Comparison of ENCODE assay signal across 27 cellular contexts in genomic region chr20:45330476-45330875, GRCh38. TPM values are rescaled to one million over a fixed set of nuclear protein-coding genes. Genes with fewer than 3 reads are reported as not detected.
DNase-seq lines count a peak whose midpoint lies in the region; ATAC-seq and TF ChIP-seq lines count a peak whose summit lies in the region.
"Had no signal": no experiment of that assay in that cellular context is flagged by ENCODE, and none has a peak within 500 bp of the region (broad histone marks: within the 10 kb centered on the region; RNA-seq: fewer than 3 reads in every experiment).

No MANE protein-coding gene starts in this region.

- WGBS in IMR-90 (ENCODE audit: extremely low coverage in 2 of 2, insufficient read length in 1 of 2), 2 experiments = 100% methylated on average over 3 of the region's 3 CpGs; no CpG with 5 or more reads in 1 of the 2 experiments
- 86 to 94% (median 91%) methylated on average over 3 of the region's 3 CpGs for WGBS in psoas muscle, 3 donors

- no peak overlapping the region for H2BK20ac ChIP-seq in IMR-90 (ENCODE audit: low read depth, low read length)

- no peak overlapping the region for H3K4me2 ChIP-seq in IMR-90 (ENCODE audit: low read depth, low read length)
- H3K4me2 ChIP-seq: BLaER1 had no signal

- no peak overlapping the region for H3K18ac ChIP-seq in IMR-90 (ENCODE audit: low read depth, low read length)

- H3K4ac ChIP-seq in IMR-90 (ENCODE audit: low read depth, low read length) = no peak overlapping the region

- no peak overlapping the region for H4K5ac ChIP-seq in IMR-90 (ENCODE audit: low read depth, low read length)

- H3K56ac ChIP-seq in IMR-90 (ENCODE audit: extremely low read depth, insufficient read depth, low read length) = no peak overlapping the region

- H2BK15ac ChIP-seq in IMR-90 (ENCODE audit: low read depth, low read length) = no peak overlapping the region

- dilution Hi-C loops in IMR-90 (cut with HindIII; ENCODE audit: low sequenced_read_pairs, unreplicated experiment) = no loop called here

- TF ChIP-seq RAD21 in IMR-90 (IDR thresholded peaks at IDR 0.05; ENCODE audit: low read length) = no peak

- DNase-seq in IMR-90 (no peak), cerebellum (ENCODE audit: low spot score) (peak; percentile 72), psoas muscle (no peak), NCI-H128 (lab: John Stamatoyannopoulos, UW; ENCODE audit: unreplicated experiment) (no peak), cardiac septum (ENCODE audit: low spot score) (no peak)
- DNase-seq: CD4-positive, alpha-beta memory T cell; COR-L47; DMS79; EL; GF-D8; NCI-H1092; NCI-H1436; NCI-H187 treated with DMSO at 0.1 percent for 48 hours; NCI-H524 treated with DMSO at 0.1 percent for 48 hours; NCI-H82; NK-92 treated with Interleukin-12 subunit alpha and Interleukin-12 subunit beta, amount 100 ng/mL, for 24 hours; PC-3; SJCRH30 had no signal

- in situ Hi-C loops in IMR-90 (cut with MboI; ENCODE audit: low sequenced_read_pairs) = loop anchor here (25.0 kb wide), 1 partner anchor 582 kb away; the partner anchor contains the start of gene PLTP

- no TSS peak for BruUV-seq in IMR-90 (replicated peaks; lab: Mats Ljungman, UMichigan)

- no peak for TF ChIP-seq POLR2A in IMR-90 (IDR thresholded peaks at IDR 0.05; ENCODE audit: low read depth, low read length)

- H2AK9ac ChIP-seq in IMR-90 (replicated peaks; ENCODE audit: low read depth, low read length, poor library complexity) = peak overlapping the region; percentile 73

- H3K4me1 ChIP-seq in IMR-90 (ENCODE audit: control insufficient read depth, insufficient read depth, low read length) = 0 out of 2 replicates have a peak, but pooled peaks cover 1% of the 10 kb centered on the region
- peaks cover 4% of the 10 kb centered on the region for H3K4me1 ChIP-seq in psoas muscle
- H3K4me1 ChIP-seq: SJCRH30 had no signal

- no peak overlapping the region for H3K23ac ChIP-seq in IMR-90 (ENCODE audit: low read depth, low read length)

- CTCF ChIA-PET in IMR-90 (lab: Yijun Ruan, JAX) = no interaction called here

- no peak overlapping the region for H3K9ac ChIP-seq in IMR-90 (ENCODE audit: low read depth, low read length)
- H3K9ac ChIP-seq: BLaER1 had no signal

- H4K91ac ChIP-seq in IMR-90 (ENCODE audit: insufficient read depth, low read depth, low read length) = no peak overlapping the region

- H2BK5ac ChIP-seq in IMR-90 (ENCODE audit: low read depth, low read length, poor library complexity, severe bottlenecking) = no peak overlapping the region

- H4K20me1 ChIP-seq in IMR-90 (ENCODE audit: insufficient read depth, low read length) = peaks cover 41% of the 10 kb centered on the region
- H4K20me1 ChIP-seq: BLaER1 had no signal

- peaks cover 71% of the 10 kb centered on the region for H3K36me3 ChIP-seq in IMR-90 (ENCODE audit: control insufficient read depth, insufficient read depth, low read length)
- peaks cover 21 to 98% of the 10 kb centered on the region in 2 donors for H3K36me3 ChIP-seq in psoas muscle (ENCODE audit: insufficient read depth in 1 of 2, low read depth in 1 of 2)
- H3K36me3 ChIP-seq: BLaER1 had no signal

- POLR2A ChIA-PET in IMR-90 (lab: Charles Lee; ENCODE audit: unreplicated experiment) = no interaction called here

- H3K14ac ChIP-seq in IMR-90 (replicated peaks; ENCODE audit: low read depth, low read length) = no peak overlapping the region

- H2AK5ac ChIP-seq in IMR-90 (ENCODE audit: low read depth, low read length) = no peak overlapping the region

- intact Hi-C loops in IMR-90 (cut with micrococcal nuclease) = no loop called here
- intact Hi-C loops in psoas muscle (cut with DNase I) = no loop called here
- intact Hi-C loops in cardiac septum (cut with DNase I) = no loop called here

- H3K9me1 ChIP-seq in IMR-90 (ENCODE audit: insufficient read depth, low read length) = peaks cover 2% of the 10 kb centered on the region; the same call in 1 of the 2 replicates

- no peak overlapping the region for H2BK120ac ChIP-seq in IMR-90 (ENCODE audit: low read depth, low read length)

- H3K79me1 ChIP-seq in IMR-90 (ENCODE audit: low read depth in 1 of 2, low read length in 2 of 2) = peaks cover 50 to 70% of the 10 kb centered on the region in 2 experiments

- H2AFZ ChIP-seq in IMR-90 (replicated peaks; ENCODE audit: low read length, poor library complexity) = no peak overlapping the region

- H4K8ac ChIP-seq in IMR-90 (ENCODE audit: low read depth in 2 of 2, low read length in 2 of 2) = no peak overlapping the region

- TF ChIP-seq CTCF in C4-2B (conservative IDR thresholded peaks at IDR 0.05) = no peak
- TF ChIP-seq CTCF in IMR-90 (conservative IDR thresholded peaks at IDR 0.05; ENCODE audit: low read depth, low read length) = no peak
- TF ChIP-seq CTCF in psoas muscle (IDR thresholded peaks at IDR 0.05) = no peak

- H3K27ac ChIP-seq in C4-2B (peak overlapping the region; percentile 44), IMR-90 (ENCODE audit: insufficient read depth, low read length) (no peak overlapping the region), psoas muscle (peak overlapping the region; percentile 9)
- H3K27ac ChIP-seq: BLaER1, HL-60, SJCRH30 had no signal

- no peaks in the 10 kb centered on the region for H3K9me3 ChIP-seq in IMR-90 (ENCODE audit: control insufficient read depth, insufficient read depth, low read length)
- H3K9me3 ChIP-seq in psoas muscle = no peaks in the 10 kb centered on the region
- H3K9me3 ChIP-seq: BLaER1, SJCRH30 had no signal

- H3K4me3 ChIP-seq in IMR-90 (ENCODE audit: insufficient read depth, low read depth, low read length) (no peak overlapping the region), psoas muscle (no peak overlapping the region)
- H3K4me3 ChIP-seq: BLaER1, SJCRH30 had no signal

- ATAC-seq in IMR-90 (ENCODE audit: low read depth) = no peak
- ATAC-seq in psoas muscle = no peak
- ATAC-seq in HG03139 (IDR thresholded peaks at IDR 0.05; ENCODE audit: unreplicated experiment) = no peak
- ATAC-seq: HCT116, Right ventricle myocardium inferior, SK-N-SH treated with all-trans-retinoic acid at 6 μM for 48 hours had no signal

- H3K27me3 ChIP-seq in IMR-90 (ENCODE audit: control insufficient read depth, insufficient read depth, low read length) = no peaks in the 10 kb centered on the region
- H3K27me3 ChIP-seq in psoas muscle (ENCODE audit: insufficient read depth in 3 of 3, low read length in 2 of 3) = no peaks in the 10 kb centered on the region
- H3K27me3 ChIP-seq: BLaER1, SJCRH30 had no signal

TF ChIP-seq in IMR-90, 13 proteins besides CTCF, POLR2A, EP300 and RAD21 (continues in another document):
- TF ChIP-seq CHD1 (IDR thresholded peaks at IDR 0.05; ENCODE audit: low read depth, low read length) (no peak), RCOR1 (IDR thresholded peaks at IDR 0.05; ENCODE audit: insufficient replicate concordance, low read length) (no peak), USF2 (IDR thresholded peaks at IDR 0.05; ENCODE audit: low read depth, low read length) (no peak), BHLHE40 (IDR thresholded peaks at IDR 0.05; ENCODE audit: low read depth, low read length) (no peak), CEBPB (IDR thresholded peaks at IDR 0.05; ENCODE audit: low read depth, low read length) (no peak), SMC3 (IDR thresholded peaks at IDR 0.05; ENCODE audit: low read depth, low read length) (no peak), NFE2L2 (IDR thresholded peaks at IDR 0.05; ENCODE audit: low read depth, low read length) (no peak), RFX5 (IDR thresholded peaks at IDR 0.05; ENCODE audit: low read depth, low read length) (no peak)

RNA-seq across cellular contexts. Expression of gene SDC4, which starts 17.7 kb away (rescaled TPM):
- total RNA-seq in IMR-90 (2012; rRNA removed) (265 and 275 TPM in 2 replicates), cerebellum (1.6 TPM), psoas muscle (100 to 1,000 TPM in 2 of 4 donors, 10 to 100 TPM in 2; 32.2 to 283 (median 161) TPM), cardiac septum (100 TPM)
- polyA plus RNA-seq in IMR-90 (2012; rRNA removed) (181 and 203 TPM in 2 replicates), psoas muscle (100 to 1,000 TPM in 1 of 3 donors, 10 to 100 TPM in 2; 41.6 to 323 (median 63.9) TPM)
- polyA plus RNA-seq in IMR-90 (2012; cell fraction: cytosol; rRNA removed) = 183 and 191 TPM in 2 replicates
- polyA plus RNA-seq in IMR-90 (2012; cell fraction: nucleus; rRNA removed; ENCODE audit: low replicate concordance) = 58.2 and 85.3 TPM in 2 replicates

RNA-seq across cellular contexts. Expression of gene MATN4, which starts 22.4 kb away (rescaled TPM):
- total RNA-seq in IMR-90 (2012; rRNA removed) (not detected in 2 replicates), cerebellum (not detected), psoas muscle (not detected), cardiac septum (not detected)
- polyA plus RNA-seq in IMR-90 (2012; rRNA removed) (0.12 and 0.13 TPM in 2 replicates), psoas muscle (not detected)
- polyA plus RNA-seq in IMR-90 (2012; cell fraction: cytosol; rRNA removed) = 0.11 and 0.16 TPM in 2 replicates
- polyA plus RNA-seq in IMR-90 (2012; cell fraction: nucleus; rRNA removed; ENCODE audit: low replicate concordance) = 0.37 and 1.2 TPM in 2 replicates
- total RNA-seq: A172; CD4-positive, alpha-beta memory T cell; H4; Right ventricle myocardium inferior had no signal
- polyA plus RNA-seq: CD4-positive, alpha-beta memory T cell had no signal

RNA-seq across cellular contexts. Expression of gene RBPJL, which starts 23.8 kb away (rescaled TPM):
- total RNA-seq in IMR-90 (2012; rRNA removed) (not detected in 2 replicates), cerebellum (not detected), psoas muscle (under 1 TPM in 1 of 4 donors, not detected in 3; 0.22 TPM), cardiac septum (not detected)
- polyA plus RNA-seq in IMR-90 (2012; rRNA removed) (not detected in 2 replicates), psoas muscle (under 1 TPM in 2 of 3 donors, not detected in 1; 0.04 TPM)
- not detected in 2 replicates for polyA plus RNA-seq in IMR-90 (2012; cell fraction: cytosol; rRNA removed)
- not detected in 2 replicates for polyA plus RNA-seq in IMR-90 (2012; cell fraction: nucleus; rRNA removed; ENCODE audit: low replicate concordance)
- total RNA-seq: A172; CD4-positive, alpha-beta memory T cell; H4; PC-3; Right ventricle myocardium inferior; SJCRH30 had no signal
- polyA plus RNA-seq: CD4-positive, alpha-beta memory T cell had no signal

RNA-seq across cellular contexts. Expression of gene SYS1, which starts 32.5 kb away (rescaled TPM):
- total RNA-seq in IMR-90 (2012; rRNA removed) (12.9 and 16.7 TPM in 2 replicates), cerebellum (26.8 TPM), psoas muscle (10 to 100 TPM; 17.1 to 29.6 (median 22.9) TPM), cardiac septum (17.4 TPM)
- polyA plus RNA-seq in IMR-90 (2012; rRNA removed) (24.6 and 29.2 TPM in 2 replicates), psoas muscle (10 to 100 TPM; 40.9 to 73.3 (median 58.1) TPM)
- 35.1 and 52.6 TPM in 2 replicates for polyA plus RNA-seq in IMR-90 (2012; cell fraction: cytosol; rRNA removed)
- polyA plus RNA-seq in IMR-90 (2012; cell fraction: nucleus; rRNA removed; ENCODE audit: low replicate concordance) = 10.9 and 29.3 TPM in 2 replicates

RNA-seq across cellular contexts. Expression of gene TP53TG5, which starts 47.6 kb away (rescaled TPM):
- not detected in 2 replicates for total RNA-seq in IMR-90 (2012; rRNA removed)
- polyA plus RNA-seq in IMR-90 (2012; rRNA removed) = not detected in 2 replicates
- not detected in 2 replicates for polyA plus RNA-seq in IMR-90 (2012; cell fraction: cytosol; rRNA removed)
- not detected in 2 replicates for polyA plus RNA-seq in IMR-90 (2012; cell fraction: nucleus; rRNA removed; ENCODE audit: low replicate concordance)
- total RNA-seq in cerebellum = not detected
- total RNA-seq in psoas muscle = under 1 TPM in 2 of 4 donors, not detected in 2; 0.38 to 0.69 TPM
- polyA plus RNA-seq in psoas muscle = 1 to 10 TPM in 1 of 3 donors, under 1 TPM in 2; 0.12 to 1.0 (median 0.16) TPM
- 2.2 TPM for total RNA-seq in cardiac septum
- total RNA-seq: A172, H4, PC-3, SJCRH30 had no signal

Comparison
In these comparisons a context has a peak if more than half of its experiments do, and no peak if none do; other contexts are left out.
1. RNA of gene SDC4, which starts 17.7 kb away (total RNA-seq): 265 to 275 TPM in IMR-90, 32.2 to 283 TPM in psoas muscle and 100 TPM in cardiac septum (single experiment); 1.6 TPM in cerebellum (single experiment); every median in the first group is over 10 times any median in the second.